ENCODE assay signal across 1 cellular context in genomic region chr5:2757563-2758311, GRCh38.
A peak's percentile ranks its signal among the peaks of the same experiment; 100 is the strongest.
TF ChIP-seq lines count a peak whose summit lies in the region.

No MANE protein-coding gene starts in this region.

TF ChIP-seq in H1, 55 proteins besides CTCF, POLR2A, EP300 and RAD21:
- TF ChIP-seq NANOG (IDR thresholded peaks at IDR 0.05; ENCODE audit: insufficient read depth, low read depth, low read length, poor library complexity, severe bottlenecking) (no peak), TBP (IDR thresholded peaks at IDR 0.05; ENCODE audit: low read depth, low read length) (no peak), TEAD4 (IDR thresholded peaks at IDR 0.05; ENCODE audit: low read depth, low read length) (no peak), MAX (IDR thresholded peaks at IDR 0.05) (peak; percentile 72; the same call in 1 of the 2 replicates), EZH2 (IDR thresholded peaks at IDR 0.05; ENCODE audit: low read depth, low read length, severe bottlenecking) (peak; percentile 48), E2F6 (IDR thresholded peaks at IDR 0.05) (0 out of 2 replicates have a peak, but pooled peaks have one; percentile 25), TCF12 (IDR thresholded peaks at IDR 0.05; ENCODE audit: low read depth, low read length) (no peak), SP2 (IDR thresholded peaks at IDR 0.05; ENCODE audit: low read length) (no peak), CEBPB (IDR thresholded peaks at IDR 0.05; ENCODE audit: low read depth, low read length) (no peak), BACH1 (IDR thresholded peaks at IDR 0.05; ENCODE audit: low read length) (no peak), RNF2 (IDR thresholded peaks at IDR 0.05; ENCODE audit: borderline replicate concordance, low read depth, low read length, missing control alignments, poor library complexity, severe bottlenecking) (peak; percentile 60)
